ENCODE assay signal across 8 cellular contexts in genomic region chr1:180881806-180882509, GRCh38. TPM values are rescaled to one million over a fixed set of nuclear protein-coding genes. Genes with fewer than 3 reads are reported as not detected.
A peak's percentile ranks its signal among the peaks of the same experiment; 100 is the strongest.
DNase-seq lines count a peak whose midpoint lies in the region; ATAC-seq and TF ChIP-seq lines count a peak whose summit lies in the region.

No MANE protein-coding gene starts in this region.

- TF ChIP-seq CTCF in DOHH2 (IDR thresholded peaks at IDR 0.05; ENCODE audit: low read depth, low read length, poor library complexity, severe bottlenecking) (peak; percentile 52), HCT116 (IDR thresholded peaks at IDR 0.05 in 2 of 3, conservative IDR thresholded peaks at IDR 0.05 in 1 of 3; ENCODE audit: borderline replicate concordance in 1 of 3, insufficient read depth in 1 of 3, low read depth in 2 of 3, low read length in 2 of 3) (peak; percentile 21 to 68 (median 58); a peak in 4 of 6 replicates), stomach (IDR thresholded peaks at IDR 0.05) (peak in 4 of 7 experiments; percentile 5 to 49 (median 37))

- H2AFZ ChIP-seq in HCT116 (ENCODE audit: low read depth, low read length, poor library complexity, severe bottlenecking), result no peak overlapping the region

- 42 to 65% (median 51%) methylated on average over 6 of the region's 6 CpGs for WGBS in stomach, 5 donors

- TF ChIP-seq POLR2A in HCT116 (IDR thresholded peaks at IDR 0.05; ENCODE audit: borderline replicate concordance, extremely low read depth, insufficient read depth, insufficient read length), result no peak
- no peak for TF ChIP-seq POLR2A in stomach (IDR thresholded peaks at IDR 0.05)

- H3K9me3 Mint-ChIP-seq in activated naive CD8-positive, alpha-beta T cell treated with anti-CD3 and anti-CD28 coated beads for 36 hours, result no peaks in the 10 kb centered on the region

- no peak overlapping the region for H3K4me2 ChIP-seq in DOHH2 (ENCODE audit: low read length)
- H3K4me2 ChIP-seq in HCT116 (ENCODE audit: low read length), result no peak overlapping the region

- H3K79me2 ChIP-seq in DOHH2 (ENCODE audit: control insufficient read depth, low read length), result no peaks in the 10 kb centered on the region
- no peaks in the 10 kb centered on the region for H3K79me2 ChIP-seq in HCT116 (ENCODE audit: insufficient read depth, low read length)

- TF ChIP-seq EP300 in stomach (IDR thresholded peaks at IDR 0.05), result no peak

- ATAC-seq in HCT116, result peak; percentile 78
- ATAC-seq in left ventricle myocardium superior, result peak; percentile 62
- ATAC-seq in GM18873 (IDR thresholded peaks at IDR 0.05; ENCODE audit: low FRiP score, unreplicated experiment), result no peak

- H3K36me3 ChIP-seq in DOHH2 (ENCODE audit: control insufficient read depth, low read length) (no peaks in the 10 kb centered on the region), HCT116 (ENCODE audit: control insufficient read depth in 1 of 2, insufficient read depth in 2 of 2, low read length in 2 of 2) (no peaks in the 10 kb centered on the region), stomach (peaks cover 0 to 40% (median 18%) of the 10 kb centered on the region in 4 donors)

- H3K4me3 Mint-ChIP-seq in activated naive CD8-positive, alpha-beta T cell treated with anti-CD3 and anti-CD28 coated beads for 36 hours, result no peak overlapping the region

- RAD21 ChIA-PET in HCT116 (lab: Charles Lee; ENCODE audit: low non-redundant PET in 1 of 2, low total read pairs in 2 of 2, uncharacterized antibody in 2 of 2, unreplicated experiment in 2 of 2), result interaction anchor here (0.6 to 1.5 kb wide), 7 partner anchors 39 to 366 kb away, joined by 3 to 9 read pairs (median 3); no protein-coding TSS in a partner anchor

- no peaks in the 10 kb centered on the region for H3K9me2 ChIP-seq in DOHH2 (replicated peaks; ENCODE audit: control insufficient read depth, low read length)
- no peaks in the 10 kb centered on the region for H3K9me2 ChIP-seq in HCT116 (ENCODE audit: insufficient read depth)

- H3K9me3 ChIP-seq in DOHH2 (ENCODE audit: control insufficient read depth, insufficient read depth, low read length) (no peaks in the 10 kb centered on the region), HCT116 (ENCODE audit: control insufficient read depth in 1 of 2, insufficient read depth in 1 of 2, low read depth in 1 of 2, low read length in 2 of 2) (no peaks in the 10 kb centered on the region), stomach (no peaks in the 10 kb centered on the region)

- DNase-seq in HCT116 (ENCODE audit: low read depth, low spot score) (peak; percentile 21), NCI-H2227 treated with DMSO at 0.1 percent for 48 hours (lab: John Stamatoyannopoulos, UW) (peak; percentile 47), left ventricle myocardium superior (no peak), stomach (no peak), NCI-H774 (lab: John Stamatoyannopoulos, UW) (no peak)
- no peak for DNase-seq in activated naive CD8-positive, alpha-beta T cell treated with anti-CD3 and anti-CD28 coated beads for 36 hours

- H3K27me3 ChIP-seq in DOHH2 (ENCODE audit: control insufficient read depth, low read length) (no peaks in the 10 kb centered on the region), HCT116 (ENCODE audit: insufficient read depth, low read length) (no peaks in the 10 kb centered on the region), stomach (no peaks in the 10 kb centered on the region)

- POLR2A ChIA-PET in HCT116 (lab: Charles Lee), result interaction anchor here (0.8 kb wide), 1 partner anchor 260 kb away, joined by 3 read pairs; no protein-coding TSS in a partner anchor

- CTCF ChIA-PET in HCT116 (lab: Charles Lee), result interaction anchor here (0.6 to 1.9 kb wide), 17 partner anchors 9 to 543 kb away, joined by 3 to 40 read pairs (median 4); no protein-coding TSS in a partner anchor

- peaks cover 2% of the 10 kb centered on the region for H3K4me1 Mint-ChIP-seq in activated naive CD8-positive, alpha-beta T cell treated with anti-CD3 and anti-CD28 coated beads for 36 hours

- no peaks in the 10 kb centered on the region for H4K20me1 ChIP-seq in DOHH2 (ENCODE audit: control insufficient read depth, insufficient read depth, low read depth, low read length)
- H4K20me1 ChIP-seq in HCT116 (ENCODE audit: insufficient read depth), result no peaks in the 10 kb centered on the region

- intact Hi-C loops in HCT116 (cut with micrococcal nuclease), result loop anchor here (1.0 to 10.0 kb wide), 3 partner anchors 260 to 543 kb away; no protein-coding TSS in a partner anchor
- intact Hi-C loops in left ventricle myocardium superior (cut with micrococcal nuclease), result loop anchor here (10.0 kb wide), 1 partner anchor 283 kb away; no protein-coding TSS in a partner anchor
- intact Hi-C loops in stomach (cut with DNase I; ENCODE audit: low total_unique reads), result loop anchor here (10.0 kb wide), 1 partner anchor 263 kb away; no protein-coding TSS in a partner anchor

- H3K4me1 ChIP-seq in DOHH2 (ENCODE audit: control insufficient read depth, low read length) (no peaks in the 10 kb centered on the region), HCT116 (ENCODE audit: control insufficient read depth in 1 of 2, insufficient read depth in 2 of 2, low read length in 2 of 2) (peaks cover 0 to 4% of the 10 kb centered on the region in 2 experiments; a peak in 1 of 4 replicates), stomach (peaks cover 0 to 8% (median 0%) of the 10 kb centered on the region in 4 donors)

- no peak overlapping the region for H3K4me3 ChIP-seq in DOHH2 (ENCODE audit: low read length)
- no peak overlapping the region for H3K4me3 ChIP-seq in HCT116 (replicated peaks in 1 of 2; ENCODE audit: low read depth in 1 of 2, low read length in 2 of 2)
- H3K4me3 ChIP-seq in stomach, result no peak overlapping the region

- H3K27me3 Mint-ChIP-seq in activated naive CD8-positive, alpha-beta T cell treated with anti-CD3 and anti-CD28 coated beads for 36 hours, result no peaks in the 10 kb centered on the region

- H3K27ac ChIP-seq in DOHH2 (ENCODE audit: low read depth, low read length) (no peak overlapping the region), HCT116 (ENCODE audit: low read depth, low read length) (no peak overlapping the region), stomach (no peak overlapping the region)

- H3K27ac Mint-ChIP-seq in activated naive CD8-positive, alpha-beta T cell treated with anti-CD3 and anti-CD28 coated beads for 36 hours, result peak overlapping the region; percentile 22

- no peaks in the 10 kb centered on the region for H3F3A ChIP-seq in DOHH2 (ENCODE audit: control insufficient read depth, insufficient read depth)

- H3K9ac ChIP-seq in HCT116 (ENCODE audit: low read length), result no peak overlapping the region

- H3K36me3 Mint-ChIP-seq in activated naive CD8-positive, alpha-beta T cell treated with anti-CD3 and anti-CD28 coated beads for 36 hours, result peaks cover 2% of the 10 kb centered on the region

- TF ChIP-seq RAD21 in HCT116 (IDR thresholded peaks at IDR 0.05; ENCODE audit: low read depth), result peak; percentile 81

- BruUV-seq in HCT116 (replicated peaks; lab: Mats Ljungman, UMichigan), result no TSS peak

TF ChIP-seq in HCT116, 20 proteins besides CTCF, POLR2A, EP300 and RAD21:
- TF ChIP-seq EGR1 (IDR thresholded peaks at IDR 0.05; ENCODE audit: low read depth) (no peak), FOSL1 (IDR thresholded peaks at IDR 0.05; ENCODE audit: low read depth) (no peak), ELF1 (IDR thresholded peaks at IDR 0.05; ENCODE audit: borderline replicate concordance, low read depth) (no peak), CEBPB (IDR thresholded peaks at IDR 0.05; ENCODE audit: low read depth) (no peak), JUND (IDR thresholded peaks at IDR 0.05) (no peak)
- TF ChIP-seq, protein P1, sequence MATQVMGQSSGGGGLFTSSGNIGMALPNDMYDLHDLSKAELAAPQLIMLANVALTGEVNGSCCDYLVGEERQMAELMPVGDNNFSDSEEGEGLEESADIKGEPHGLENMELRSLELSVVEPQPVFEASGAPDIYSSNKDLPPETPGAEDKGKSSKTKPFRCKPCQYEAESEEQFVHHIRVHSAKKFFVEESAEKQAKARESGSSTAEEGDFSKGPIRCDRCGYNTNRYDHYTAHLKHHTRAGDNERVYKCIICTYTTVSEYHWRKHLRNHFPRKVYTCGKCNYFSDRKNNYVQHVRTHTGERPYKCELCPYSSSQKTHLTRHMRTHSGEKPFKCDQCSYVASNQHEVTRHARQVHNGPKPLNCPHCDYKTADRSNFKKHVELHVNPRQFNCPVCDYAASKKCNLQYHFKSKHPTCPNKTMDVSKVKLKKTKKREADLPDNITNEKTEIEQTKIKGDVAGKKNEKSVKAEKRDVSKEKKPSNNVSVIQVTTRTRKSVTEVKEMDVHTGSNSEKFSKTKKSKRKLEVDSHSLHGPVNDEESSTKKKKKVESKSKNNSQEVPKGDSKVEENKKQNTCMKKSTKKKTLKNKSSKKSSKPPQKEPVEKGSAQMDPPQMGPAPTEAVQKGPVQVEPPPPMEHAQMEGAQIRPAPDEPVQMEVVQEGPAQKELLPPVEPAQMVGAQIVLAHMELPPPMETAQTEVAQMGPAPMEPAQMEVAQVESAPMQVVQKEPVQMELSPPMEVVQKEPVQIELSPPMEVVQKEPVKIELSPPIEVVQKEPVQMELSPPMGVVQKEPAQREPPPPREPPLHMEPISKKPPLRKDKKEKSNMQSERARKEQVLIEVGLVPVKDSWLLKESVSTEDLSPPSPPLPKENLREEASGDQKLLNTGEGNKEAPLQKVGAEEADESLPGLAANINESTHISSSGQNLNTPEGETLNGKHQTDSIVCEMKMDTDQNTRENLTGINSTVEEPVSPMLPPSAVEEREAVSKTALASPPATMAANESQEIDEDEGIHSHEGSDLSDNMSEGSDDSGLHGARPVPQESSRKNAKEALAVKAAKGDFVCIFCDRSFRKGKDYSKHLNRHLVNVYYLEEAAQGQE (IDR thresholded peaks at IDR 0.05; ENCODE audit: low read depth), result no peak
- TF ChIP-seq, protein P2, sequence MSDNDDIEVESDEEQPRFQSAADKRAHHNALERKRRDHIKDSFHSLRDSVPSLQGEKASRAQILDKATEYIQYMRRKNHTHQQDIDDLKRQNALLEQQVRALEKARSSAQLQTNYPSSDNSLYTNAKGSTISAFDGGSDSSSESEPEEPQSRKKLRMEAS (IDR thresholded peaks at IDR 0.05), result no peak
TF ChIP-seq in HCT116: peak in this region for 0.

RNA-seq across cellular contexts. Expression of gene KIAA1614, which starts 30.7 kb away (rescaled TPM):
- 0.25 TPM for total RNA-seq in HCT116 (2021; ENCODE audit: unreplicated experiment)
- polyA plus RNA-seq in HCT116 (2012), result 0.54 and 0.69 TPM in 2 replicates
- under 1 TPM in 1 of 2 experiments, not detected in 1; 0.08 TPM for total RNA-seq in activated naive CD8-positive, alpha-beta T cell treated with anti-CD3 and anti-CD28 coated beads for 36 hours
- 7.0 TPM for total RNA-seq in left ventricle myocardium superior
- total RNA-seq in stomach, result 1 to 10 TPM in 3 of 5 donors, under 1 TPM in 1, not detected in 1; under 0.01 to 6.1 (median 1.7) TPM
- polyA plus RNA-seq in stomach, result 1 to 10 TPM; 1.1 to 2.2 (median 1.8) TPM

Comparison
In these comparisons a context has a peak if more than half of its experiments do, and no peak if none do; other contexts are left out.
1. DNase-seq: peak in HCT116 (single experiment) and NCI-H2227 treated with DMSO at 0.1 percent for 48 hours (single experiment); none in activated naive CD8-positive, alpha-beta T cell treated with anti-CD3 and anti-CD28 coated beads for 36 hours (single experiment), left ventricle myocardium superior (single experiment), stomach (single experiment) and NCI-H774 (single experiment).
2. Peak in every context shown above with its lines, with median percentiles within 50 percentile points of each other: CTCF ChIP-seq.